ENCODE assay signal across 8 cellular contexts in the genomic region with DNA sequence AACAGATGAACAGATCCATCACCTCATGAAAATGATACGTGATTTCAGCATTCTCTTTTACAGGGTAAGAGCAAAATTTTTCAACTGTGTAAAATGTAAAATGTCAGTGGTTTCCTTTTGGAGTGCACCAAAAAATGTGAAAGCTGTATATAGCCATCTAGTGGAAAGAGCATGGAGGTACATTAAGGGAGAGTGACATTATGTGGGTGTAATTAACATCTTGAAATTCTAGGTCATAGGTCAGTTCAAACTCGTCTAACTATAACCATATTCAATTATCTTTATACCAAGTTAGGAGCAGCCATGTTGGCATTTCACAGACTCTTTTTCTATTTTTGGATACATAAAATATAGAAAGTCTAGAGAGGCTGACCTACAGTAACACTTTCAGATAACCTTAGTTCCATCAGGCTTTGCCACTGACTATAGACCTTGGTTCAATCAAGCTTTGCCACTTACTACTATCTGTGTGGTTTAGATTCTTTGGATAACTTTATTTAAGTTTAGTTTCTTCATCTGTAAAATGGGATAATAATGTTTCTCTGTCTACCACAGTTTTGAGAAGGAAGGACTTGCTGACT. TPM values are rescaled to one million over a fixed set of nuclear protein-coding genes. Genes with fewer than 3 reads are reported as not detected.
DNase-seq lines count a peak whose midpoint lies in the region; ATAC-seq lines count a peak whose summit lies in the region.

No MANE protein-coding gene starts in this region.

- H3K4me3 Mint-ChIP-seq in T-helper 17 cell: no peak overlapping the region

- ATAC-seq in GM21515 (IDR thresholded peaks at IDR 0.05; ENCODE audit: unreplicated experiment): peak; percentile 95
- peak; percentile 98 for ATAC-seq in HG03575 (IDR thresholded peaks at IDR 0.05; ENCODE audit: extremely low read depth, insufficient number of reproducible peaks, low FRiP score, unreplicated experiment)
- peak; percentile 93 for ATAC-seq in T-helper 17 cell

- DNase-seq in NCI-H82 (lab: John Stamatoyannopoulos, UW): peak; percentile 15
- no peak for DNase-seq in NCI-H82 treated with DMSO at 0.1 percent for 48 hours (lab: John Stamatoyannopoulos, UW; ENCODE audit: unreplicated experiment)
- no peak for DNase-seq in T-helper 17 cell
- peak; percentile 24 for DNase-seq in fibroblast of the conjunctiva (ENCODE audit: low read depth)
- peak; percentile 13 for DNase-seq in retina
- DNase-seq in NCI-H1436 treated with DMSO at 0.1 percent for 48 hours (lab: John Stamatoyannopoulos, UW): no peak

- no peak overlapping the region for H3K27ac Mint-ChIP-seq in T-helper 17 cell

- H3K27me3 Mint-ChIP-seq in T-helper 17 cell: no peaks in the 10 kb centered on the region

- no peaks in the 10 kb centered on the region for H3K9me3 ChIP-seq in T-helper 17 cell (ENCODE audit: control insufficient read depth, low read length, poor library complexity, severe bottlenecking)

- peaks cover 11% of the 10 kb centered on the region for H3K4me1 Mint-ChIP-seq in T-helper 17 cell

- H3K36me3 Mint-ChIP-seq in T-helper 17 cell (ENCODE audit: low read depth): peaks cover 5% of the 10 kb centered on the region

RNA-seq across cellular contexts. Expression of a gene that starts 30.2 kb away (rescaled TPM):
- 1 to 10 TPM in 1 of 2 donors, under 1 TPM in 1; 0.45 to 2.4 TPM for total RNA-seq in T-helper 17 cell

Comparison
In these comparisons a context has a peak if more than half of its experiments do, and no peak if none do; other contexts are left out.
1. DNase-seq: peak in NCI-H82 (single experiment), fibroblast of the conjunctiva (single experiment) and retina (single experiment); none in NCI-H82 treated with DMSO at 0.1 percent for 48 hours (single experiment), T-helper 17 cell (0 of 3) and NCI-H1436 treated with DMSO at 0.1 percent for 48 hours (single experiment).
2. Peak in every context shown above with its lines, with median percentiles within 50 percentile points of each other: ATAC-seq.